8 cellular contexts compared by ENCODE assay signal in the genomic region with DNA sequence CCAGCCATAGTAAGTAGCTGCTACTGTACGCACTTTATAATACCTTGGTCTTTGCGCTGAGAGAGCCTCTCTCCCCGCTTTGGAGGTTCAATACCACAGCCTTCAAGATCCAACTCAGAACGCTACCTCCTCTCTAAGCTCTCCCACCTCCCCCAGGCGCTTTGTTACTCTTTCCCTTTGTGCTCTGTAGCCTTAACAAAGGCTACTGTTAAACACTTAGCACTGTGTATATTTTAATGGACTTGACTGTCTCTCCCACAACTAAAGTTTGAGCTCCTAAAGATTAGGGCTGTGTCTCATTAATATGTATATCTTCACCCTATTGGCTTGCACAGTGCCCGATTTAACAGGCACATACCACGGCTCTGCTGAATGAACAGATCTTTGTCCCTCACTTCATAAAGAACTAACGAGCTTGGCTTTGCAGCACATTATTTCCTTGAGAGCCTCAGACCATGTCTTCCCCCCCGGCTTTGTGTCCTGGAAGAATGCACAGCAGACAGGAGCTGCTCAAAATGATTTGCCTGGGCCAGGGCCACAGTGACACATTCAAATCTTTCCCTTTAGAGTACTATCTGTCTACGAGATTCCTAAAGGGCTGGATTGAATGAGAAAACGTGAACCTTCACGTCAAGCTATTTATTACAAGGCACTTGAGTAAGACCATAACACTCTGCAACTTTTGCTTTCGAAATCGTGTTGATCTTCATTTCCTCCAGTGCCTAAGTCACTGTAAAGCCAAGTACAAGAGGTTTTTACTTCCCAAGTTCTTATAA. TPM values are rescaled to one million over a fixed set of nuclear protein-coding genes. Genes with fewer than 3 reads are reported as not detected.
DNase-seq lines count a peak whose midpoint lies in the region; ATAC-seq, FAIRE-seq and TF ChIP-seq lines count a peak whose summit lies in the region.

No MANE protein-coding gene starts in this region.

- H3K27me3 ChIP-seq in CD8-positive, alpha-beta T cell (ENCODE audit: insufficient read depth, low read length): no peaks in the 10 kb centered on the region

- H3K4me3 Mint-ChIP-seq in CD8-positive, alpha-beta T cell: no peak overlapping the region
- H3K4me3 Mint-ChIP-seq in memory B cell: no peak overlapping the region

- POLR2A ChIA-PET in CD8-positive, alpha-beta T cell (lab: Charles Lee): interaction anchor here (1.1 to 2.1 kb wide), 5 partner anchors 9 to 82 kb away, joined by 4 to 16 read pairs (median 7); a partner anchor contains a TSS

- H3K27me3 Mint-ChIP-seq in CD8-positive, alpha-beta T cell (ENCODE audit: low read depth): no peaks in the 10 kb centered on the region
- H3K27me3 Mint-ChIP-seq in memory B cell: no peaks in the 10 kb centered on the region

- CTCF ChIA-PET in CD8-positive, alpha-beta T cell (lab: Charles Lee): interaction anchor here (0.9 to 1.2 kb wide), 2 partner anchors 17 to 69 kb away, joined by 3 read pairs; no protein-coding TSS in a partner anchor

- ATAC-seq in CD8-positive, alpha-beta T cell: peak; percentile 91
- peak; percentile 39 for ATAC-seq in GM21423 (IDR thresholded peaks at IDR 0.05; ENCODE audit: unreplicated experiment)
- peak; percentile 52 for ATAC-seq in memory B cell (ENCODE audit: low read depth)

- peaks cover 9% of the 10 kb centered on the region for H3K36me3 Mint-ChIP-seq in CD8-positive, alpha-beta T cell
- no peaks in the 10 kb centered on the region for H3K36me3 Mint-ChIP-seq in memory B cell

- peak in 4 of 7 experiments; percentile 5 to 62 (median 21) for DNase-seq in CD8-positive, alpha-beta T cell
- DNase-seq in NOMO-1 treated with DMSO at 0.1 percent for 48 hours (lab: John Stamatoyannopoulos, UW; ENCODE audit: unreplicated experiment) (peak; percentile 64), choroid plexus epithelial cell (ENCODE audit: low read depth) (peak; percentile 73), memory B cell (ENCODE audit: low spot score in 2 of 2) (peak; percentile 9 to 13), NCI-H2196 treated with DMSO at 0.1 percent for 48 hours (lab: John Stamatoyannopoulos, UW; ENCODE audit: unreplicated experiment) (no peak), urothelium cell line (ENCODE audit: low spot score) (no peak), G401 (ENCODE audit: low spot score) (no peak)

- H3K4me1 Mint-ChIP-seq in CD8-positive, alpha-beta T cell (ENCODE audit: low read depth): peaks cover 23% of the 10 kb centered on the region
- peaks cover 12% of the 10 kb centered on the region for H3K4me1 Mint-ChIP-seq in memory B cell

- in situ Hi-C loops in G401 (cut with HindIII; ENCODE audit: low sequenced_read_pairs): no loop called here

- no peak overlapping the region for H3K27ac Mint-ChIP-seq in CD8-positive, alpha-beta T cell
- H3K27ac Mint-ChIP-seq in memory B cell: no peak overlapping the region

- H3K36me3 ChIP-seq in CD8-positive, alpha-beta T cell (ENCODE audit: insufficient read depth, low read length): no peaks in the 10 kb centered on the region

- H3K4me1 ChIP-seq in CD8-positive, alpha-beta T cell (ENCODE audit: insufficient read depth, low read length): no peaks in the 10 kb centered on the region

- H3K4me3 ChIP-seq in CD8-positive, alpha-beta T cell (ENCODE audit: low read depth, low read length): peak overlapping the region; percentile 56
- H3K4me3 ChIP-seq in choroid plexus epithelial cell (ENCODE audit: low read depth, low read length): no peak overlapping the region

- TF ChIP-seq CTCF in CD8-positive, alpha-beta T cell (IDR thresholded peaks at IDR 0.05): no peak
- no peak for TF ChIP-seq CTCF in choroid plexus epithelial cell (conservative IDR thresholded peaks at IDR 0.05; ENCODE audit: low read depth, low read length)

- H3K9me3 Mint-ChIP-seq in CD8-positive, alpha-beta T cell: no peaks in the 10 kb centered on the region
- H3K9me3 Mint-ChIP-seq in memory B cell: no peaks in the 10 kb centered on the region

- FAIRE-seq in urothelium cell line (lab: Jason Lieb, UNC): no peak

- peak overlapping the region; percentile 75 for H3K27ac ChIP-seq in CD8-positive, alpha-beta T cell (ENCODE audit: low read depth, low read length)

- intact Hi-C loops in CD8-positive, alpha-beta T cell (cut with DNase I, micrococcal nuclease): loop anchor here (2.0 kb wide), 3 partner anchors 20 to 78 kb away; a partner anchor contains a TSS

- H3K9me3 ChIP-seq in CD8-positive, alpha-beta T cell (ENCODE audit: low read length): no peaks in the 10 kb centered on the region

RNA-seq across cellular contexts. Expression of a gene that starts 22.1 kb away (rescaled TPM):
- total RNA-seq in CD8-positive, alpha-beta T cell: 10 to 100 TPM; 28.9 to 34.3 TPM
- 31.2 and 31.3 TPM in 2 replicates for total RNA-seq in G401 (2014; rRNA removed; shearing (Covaris generic))

RNA-seq across cellular contexts. Expression of a gene that starts 58.1 kb away (rescaled TPM):
- total RNA-seq in CD8-positive, alpha-beta T cell: 1 to 10 TPM; 8.7 to 8.9 TPM
- total RNA-seq in G401 (2014; rRNA removed; shearing (Covaris generic)): 36.1 and 66.7 TPM in 2 replicates

Comparison
In these comparisons a context has a peak if more than half of its experiments do, and no peak if none do; other contexts are left out.
1. ATAC-seq: peak in every context shown above with its lines; median percentile 91 in CD8-positive, alpha-beta T cell; 52 in memory B cell; 39 in GM21423.
2. DNase-seq: peak in CD8-positive, alpha-beta T cell (4 of 7), NOMO-1 treated with DMSO at 0.1 percent for 48 hours (single experiment), choroid plexus epithelial cell (single experiment) and memory B cell (2 of 2); none in NCI-H2196 treated with DMSO at 0.1 percent for 48 hours (single experiment), urothelium cell line (single experiment) and G401 (single experiment).